Comparison of ENCODE assay signal across 22 cellular contexts in the genomic region with DNA sequence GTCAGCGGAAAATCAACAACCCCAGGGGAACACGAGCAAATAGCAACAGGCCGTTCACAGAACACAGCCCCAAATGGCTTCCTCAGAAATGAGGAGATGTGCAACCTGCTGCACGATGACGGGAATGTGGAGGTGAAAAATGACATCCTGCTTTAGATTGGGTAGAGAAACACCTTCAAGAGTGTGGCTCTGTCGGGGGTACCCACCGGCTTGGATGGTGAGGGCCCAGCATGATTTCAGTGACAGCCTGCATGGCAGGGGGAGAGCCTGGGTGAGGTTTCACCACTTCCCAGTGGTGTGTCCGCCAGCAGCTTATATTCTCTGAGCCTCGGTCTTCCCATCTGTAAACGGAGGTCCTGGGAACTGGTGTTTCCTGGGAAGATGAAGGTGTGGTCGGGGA.
DNase-seq lines count a peak whose midpoint lies in the region; ATAC-seq, FAIRE-seq and TF ChIP-seq lines count a peak whose summit lies in the region.
"Had no signal": no experiment of that assay in that cellular context is flagged by ENCODE, and none has a peak within 500 bp of the region (broad histone marks: within the 10 kb centered on the region; RNA-seq: fewer than 3 reads in every experiment).

No MANE protein-coding gene starts in this region.

- peaks cover 0 to 7% (median 3%) of the 10 kb centered on the region in 5 experiments for H3K9me3 Mint-ChIP-seq in brain
- H3K9me3 Mint-ChIP-seq: GM23338 had no signal

- H3K4me3 Mint-ChIP-seq in brain: no peak overlapping the region
- H3K4me3 Mint-ChIP-seq: B cell; CD4-positive, alpha-beta memory T cell; H9 had no signal

- intact Hi-C loops in kidney (cut with DNase I): no loop called here

- TF ChIP-seq CTCF in brain (conservative IDR thresholded peaks at IDR 0.05): no peak
- no peak for TF ChIP-seq CTCF in kidney (IDR thresholded peaks at IDR 0.05; ENCODE audit: borderline replicate concordance, extremely low read depth, insufficient read depth)

- no peaks in the 10 kb centered on the region for H4K20me1 ChIP-seq in BLaER1

- H3K9ac ChIP-seq in BLaER1 (peak overlapping the region; percentile 72), kidney (ENCODE audit: low read length in 2 of 2) (no peak overlapping the region)

- DNase-seq in NCI-H2171 treated with DMSO at 0.1 percent for 48 hours (lab: John Stamatoyannopoulos, UW) (peak; percentile 30), NCI-H2171 (lab: John Stamatoyannopoulos, UW) (no peak), kidney (peak; percentile 40)
- no peak for DNase-seq in activated CD4-positive, alpha-beta T cell treated with anti-CD3 and anti-CD28 coated beads for 4 hours
- no peak for DNase-seq in effector CD4-positive, alpha-beta T cell
- DNase-seq: C1 segment of cervical spinal cord; Calu3; CD4-positive, alpha-beta memory T cell; COR-L47; DMS79 treated with DMSO at 0.1 percent for 48 hours; GF-D8; H9 had no signal

- no peak for FAIRE-seq in kidney (lab: Jason Lieb, UNC)
- FAIRE-seq: A204.1, GM12891, GM19239 had no signal

- peak overlapping the region; percentile 60 for H3K4me3 ChIP-seq in BLaER1
- H3K4me3 ChIP-seq in kidney (ENCODE audit: low read length in 2 of 2): no peak overlapping the region

- H3K27me3 ChIP-seq in BLaER1: no peaks in the 10 kb centered on the region

- H3K27ac Mint-ChIP-seq in brain: peak overlapping the region in 3 of 5 experiments; percentile 21 to 55 (median 25)
- H3K27ac Mint-ChIP-seq: B cell; CD4-positive, alpha-beta memory T cell; GM23338; H9 had no signal

- H3K9me3 ChIP-seq in BLaER1: peaks cover 2% of the 10 kb centered on the region; the same call in 1 of the 2 replicates
- no peaks in the 10 kb centered on the region for H3K9me3 ChIP-seq in kidney (ENCODE audit: control insufficient read depth in 1 of 2, low read length in 2 of 2)

- peaks cover 86% of the 10 kb centered on the region for H3K4me1 ChIP-seq in BLaER1
- peaks cover 0 to 3% of the 10 kb centered on the region in 2 donors for H3K4me1 ChIP-seq in kidney (ENCODE audit: control insufficient read depth in 1 of 2, insufficient read depth in 1 of 2, low read depth in 1 of 2, low read length in 2 of 2)

- H3K27me3 Mint-ChIP-seq in brain: peaks cover 43% of the 10 kb centered on the region

- no peaks in the 10 kb centered on the region for H3K36me3 Mint-ChIP-seq in brain
- H3K36me3 Mint-ChIP-seq: CD4-positive, alpha-beta memory T cell had no signal

- H3K27ac ChIP-seq in BLaER1: peak overlapping the region; percentile 83
- no peak overlapping the region for H3K27ac ChIP-seq in kidney (ENCODE audit: low read depth in 2 of 2, low read length in 2 of 2)
- H3K27ac ChIP-seq: 22Rv1 had no signal

- ATAC-seq in HG03354 (IDR thresholded peaks at IDR 0.05; ENCODE audit: poor library complexity, severe bottlenecking, unreplicated experiment): no peak
- ATAC-seq: HCT116 had no signal

- H3K4me2 ChIP-seq in BLaER1: peak overlapping the region; percentile 87

- no peaks in the 10 kb centered on the region for H3K36me3 ChIP-seq in BLaER1
- no peaks in the 10 kb centered on the region for H3K36me3 ChIP-seq in kidney (ENCODE audit: control insufficient read depth in 1 of 2, insufficient read depth in 2 of 2, low read length in 2 of 2)

- peaks cover 34% of the 10 kb centered on the region for H3K4me1 Mint-ChIP-seq in brain
- H3K4me1 Mint-ChIP-seq: B cell; CD4-positive, alpha-beta memory T cell had no signal

Comparison
In these comparisons a context has a peak if more than half of its experiments do, and no peak if none do; other contexts are left out.
1. DNase-seq: peak in NCI-H2171 treated with DMSO at 0.1 percent for 48 hours (single experiment) and kidney (single experiment); none in NCI-H2171 (single experiment), activated CD4-positive, alpha-beta T cell treated with anti-CD3 and anti-CD28 coated beads for 4 hours (0 of 2) and effector CD4-positive, alpha-beta T cell (single experiment).